8 cellular contexts compared by ENCODE assay signal in the genomic region with DNA sequence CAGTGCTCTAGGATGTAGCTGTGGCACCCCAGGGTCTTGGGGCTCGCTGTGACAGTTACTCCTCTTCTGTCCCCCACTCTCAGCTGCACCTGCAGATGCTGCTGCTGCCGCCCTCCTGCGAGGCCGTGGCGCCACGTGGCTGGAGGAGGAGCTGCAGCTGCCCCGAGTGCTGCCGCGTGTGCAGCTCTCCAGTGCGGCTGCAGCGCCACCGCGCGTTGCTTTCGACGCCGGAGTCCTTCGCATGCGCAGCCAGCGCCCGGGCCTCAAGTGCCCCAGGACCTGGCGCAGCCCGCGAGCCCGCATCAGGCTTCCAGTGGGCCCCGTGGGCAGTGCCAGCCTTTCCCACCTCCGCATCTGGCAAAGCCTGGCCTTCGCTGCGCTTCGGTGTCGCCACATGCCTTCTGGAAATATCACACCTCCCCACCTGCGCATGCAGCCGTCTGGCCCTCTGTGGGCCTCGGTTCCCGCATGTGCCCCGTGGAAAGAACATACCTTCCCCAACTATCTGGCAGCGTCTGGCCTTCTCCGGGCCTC. TPM values are rescaled to one million over a fixed set of nuclear protein-coding genes. Genes with fewer than 3 reads are reported as not detected.
DNase-seq lines count a peak whose midpoint lies in the region; ATAC-seq, FAIRE-seq and TF ChIP-seq lines count a peak whose summit lies in the region.

No MANE protein-coding gene starts in this region.

- H3K27me3 Mint-ChIP-seq in activated naive CD8-positive, alpha-beta T cell treated with anti-CD3 and anti-CD28 coated beads, Interleukin-2, amount 10 ng/mL, durations not matched to agents 7 days and 5 days = no peaks in the 10 kb centered on the region

- peak overlapping the region; percentile 83 for H3K27ac Mint-ChIP-seq in activated naive CD8-positive, alpha-beta T cell treated with anti-CD3 and anti-CD28 coated beads, Interleukin-2, amount 10 ng/mL, durations not matched to agents 7 days and 5 days

- peak; percentile 28 for FAIRE-seq in GM19239 (lab: Jason Lieb, UNC)
- no peak for FAIRE-seq in HTR-8/SVneo (lab: Jason Lieb, UNC)

- ATAC-seq in activated naive CD8-positive, alpha-beta T cell treated with anti-CD3 and anti-CD28 coated beads, Interleukin-2, amount 10 ng/mL, durations not matched to agents 7 days and 5 days (ENCODE audit: low read depth) = peak; percentile 21
- peak; percentile 23 to 69 (median 62) for ATAC-seq in psoas muscle
- ATAC-seq in HG03457 (IDR thresholded peaks at IDR 0.05; ENCODE audit: unreplicated experiment) = no peak

- peak; percentile 51 for TF ChIP-seq CTCF in AG09319 (IDR thresholded peaks at IDR 0.05; ENCODE audit: low read depth, low read length)
- TF ChIP-seq CTCF in cardiac muscle cell (IDR thresholded peaks at IDR 0.05; ENCODE audit: low read depth, low read length) = peak; percentile 49
- TF ChIP-seq CTCF in psoas muscle (IDR thresholded peaks at IDR 0.05) = peak; percentile 45

- H3K4me1 Mint-ChIP-seq in activated naive CD8-positive, alpha-beta T cell treated with anti-CD3 and anti-CD28 coated beads, Interleukin-2, amount 10 ng/mL, durations not matched to agents 7 days and 5 days = peaks cover 48% of the 10 kb centered on the region

- no peaks in the 10 kb centered on the region for H3K36me3 ChIP-seq in cardiac muscle cell
- H3K36me3 ChIP-seq in psoas muscle (ENCODE audit: insufficient read depth in 1 of 2, low read depth in 1 of 2) = peaks cover 0 to 6% of the 10 kb centered on the region in 2 donors

- peak overlapping the region; percentile 91 for H3K27ac ChIP-seq in cardiac muscle cell
- H3K27ac ChIP-seq in psoas muscle = peak overlapping the region; percentile 79

- H3K9me3 ChIP-seq in cardiac muscle cell (ENCODE audit: low read depth) (no peaks in the 10 kb centered on the region), psoas muscle (no peaks in the 10 kb centered on the region)

- intact Hi-C loops in psoas muscle (cut with DNase I) = no loop called here

- H3K4me3 ChIP-seq in cardiac muscle cell (peak overlapping the region; percentile 95), psoas muscle (peak overlapping the region; percentile 87)

- H3K27me3 ChIP-seq in cardiac muscle cell (no peaks in the 10 kb centered on the region), psoas muscle (ENCODE audit: insufficient read depth in 3 of 3, low read length in 2 of 3) (no peaks in the 10 kb centered on the region)

- H3K4me1 ChIP-seq in cardiac muscle cell (ENCODE audit: low read depth) (peaks cover 21% of the 10 kb centered on the region), psoas muscle (peaks cover 57% of the 10 kb centered on the region)

- POLR2A ChIA-PET in activated naive CD8-positive, alpha-beta T cell treated with anti-CD3 and anti-CD28 coated beads, Interleukin-2, amount 10 ng/mL, durations not matched to agents 7 days and 5 days (lab: Charles Lee) = interaction anchor here (1.8 kb wide), 1 partner anchor 14 kb away, joined by 4 read pairs; the partner anchor contains the start of gene U2AF2

- 3 to 8% (median 4%) methylated on average over 36 to 38 of the region's 38 CpGs for WGBS in psoas muscle, 3 donors

- DNase-seq in AG09319 (ENCODE audit: extremely low read depth, low read depth) = no peak
- no peak for DNase-seq in GM19239 (ENCODE audit: insufficient read length, low spot score)
- DNase-seq in RPMI8226 = peak; percentile 96
- peak; percentile 77 for DNase-seq in activated naive CD8-positive, alpha-beta T cell treated with anti-CD3 and anti-CD28 coated beads, Interleukin-2, amount 10 ng/mL, durations not matched to agents 7 days and 5 days
- peak in 1 of 2 donors; percentile 79 for DNase-seq in cardiac muscle cell (ENCODE audit: low read depth in 1 of 2, low spot score in 1 of 2)
- DNase-seq in psoas muscle = peak; percentile 78 to 89
- DNase-seq in HTR-8/SVneo (ENCODE audit: insufficient read length, low spot score) = no peak

- peaks cover 17% of the 10 kb centered on the region for H3K36me3 Mint-ChIP-seq in activated naive CD8-positive, alpha-beta T cell treated with anti-CD3 and anti-CD28 coated beads, Interleukin-2, amount 10 ng/mL, durations not matched to agents 7 days and 5 days

- H3K9me3 Mint-ChIP-seq in activated naive CD8-positive, alpha-beta T cell treated with anti-CD3 and anti-CD28 coated beads, Interleukin-2, amount 10 ng/mL, durations not matched to agents 7 days and 5 days = no peaks in the 10 kb centered on the region

- H3K4me3 Mint-ChIP-seq in activated naive CD8-positive, alpha-beta T cell treated with anti-CD3 and anti-CD28 coated beads, Interleukin-2, amount 10 ng/mL, durations not matched to agents 7 days and 5 days = peak overlapping the region; percentile 71

RNA-seq across cellular contexts. Expression of gene ZNF580, which starts 0.7 kb away (rescaled TPM):
- total RNA-seq in activated naive CD8-positive, alpha-beta T cell treated with anti-CD3 and anti-CD28 coated beads, Interleukin-2, amount 10 ng/mL, durations not matched to agents 7 days and 5 days = 10 to 100 TPM; 56.6 to 59.8 TPM
- 78.4 and 84.9 TPM in 2 replicates for total RNA-seq in cardiac muscle cell
- polyA plus RNA-seq in cardiac muscle cell = 104 and 124 TPM in 2 replicates
- total RNA-seq in psoas muscle = 10 to 100 TPM; 10.3 to 21.1 (median 13.7) TPM
- polyA plus RNA-seq in psoas muscle = 10 to 100 TPM in 1 of 3 donors, 1 to 10 TPM in 2; 5.9 to 13.5 (median 9.2) TPM

RNA-seq across cellular contexts. Expression of gene ZNF581, which starts 3.3 kb away (rescaled TPM):
- 10 to 100 TPM; 28.6 to 31.7 TPM for total RNA-seq in activated naive CD8-positive, alpha-beta T cell treated with anti-CD3 and anti-CD28 coated beads, Interleukin-2, amount 10 ng/mL, durations not matched to agents 7 days and 5 days
- total RNA-seq in cardiac muscle cell (28.4 and 42.0 TPM in 2 replicates), psoas muscle (10 to 100 TPM; 10.2 to 14.5 (median 10.6) TPM)
- polyA plus RNA-seq in cardiac muscle cell (22.3 and 28.7 TPM in 2 replicates), psoas muscle (10 to 100 TPM; 14.6 to 18.6 (median 17.5) TPM)

RNA-seq across cellular contexts. Expression of gene CCDC106, which starts 7.9 kb away (rescaled TPM):
- total RNA-seq in activated naive CD8-positive, alpha-beta T cell treated with anti-CD3 and anti-CD28 coated beads, Interleukin-2, amount 10 ng/mL, durations not matched to agents 7 days and 5 days = 10 to 100 TPM; 12.1 to 13.4 TPM
- 42.4 and 49.2 TPM in 2 replicates for total RNA-seq in cardiac muscle cell
- polyA plus RNA-seq in cardiac muscle cell = 40.6 and 43.5 TPM in 2 replicates
- total RNA-seq in psoas muscle = 10 to 100 TPM in 2 of 4 donors, 1 to 10 TPM in 2; 8.0 to 12.0 (median 10.4) TPM
- polyA plus RNA-seq in psoas muscle = 10 to 100 TPM in 2 of 3 donors, 1 to 10 TPM in 1; 4.4 to 11.8 (median 10.0) TPM

RNA-seq across cellular contexts. Expression of gene U2AF2, which starts 14.7 kb away (rescaled TPM):
- 100 to 1,000 TPM; 257 to 267 TPM for total RNA-seq in activated naive CD8-positive, alpha-beta T cell treated with anti-CD3 and anti-CD28 coated beads, Interleukin-2, amount 10 ng/mL, durations not matched to agents 7 days and 5 days
- total RNA-seq in cardiac muscle cell (170 and 187 TPM in 2 replicates), psoas muscle (10 to 100 TPM; 58.8 to 85.2 (median 78.2) TPM)
- polyA plus RNA-seq in cardiac muscle cell (13.4 and 16.3 TPM in 2 replicates), psoas muscle (100 to 1,000 TPM in 1 of 3 donors, 10 to 100 TPM in 2; 54.1 to 116 (median 55.1) TPM)

RNA-seq across cellular contexts. Expression of gene ZNF784, which starts 15.7 kb away (rescaled TPM):
- total RNA-seq in activated naive CD8-positive, alpha-beta T cell treated with anti-CD3 and anti-CD28 coated beads, Interleukin-2, amount 10 ng/mL, durations not matched to agents 7 days and 5 days = 1 to 10 TPM; 6.3 to 7.6 TPM
- total RNA-seq in cardiac muscle cell (15.1 and 15.4 TPM in 2 replicates), psoas muscle (10 to 100 TPM in 3 of 4 donors, 1 to 10 TPM in 1; 9.0 to 22.2 (median 11.4) TPM)
- polyA plus RNA-seq in cardiac muscle cell (13.3 and 14.0 TPM in 2 replicates), psoas muscle (10 to 100 TPM in 1 of 3 donors, 1 to 10 TPM in 2; 4.9 to 14.9 (median 7.3) TPM)

Comparison
In these comparisons a context has a peak if more than half of its experiments do, and no peak if none do; other contexts are left out.
1. DNase-seq: peak in RPMI8226 (single experiment), activated naive CD8-positive, alpha-beta T cell treated with anti-CD3 and anti-CD28 coated beads, Interleukin-2, amount 10 ng/mL, durations not matched to agents 7 days and 5 days (single experiment) and psoas muscle (2 of 2); none in AG09319 (single experiment), GM19239 (single experiment) and HTR-8/SVneo (single experiment).
2. Peak in every context shown above with its lines, with median percentiles within 50 percentile points of each other: CTCF ChIP-seq.